2 cellular contexts compared by ENCODE assay signal in genomic region chr7:104794154-104794553, GRCh38.
TF ChIP-seq lines count a peak whose summit lies in the region.

No MANE protein-coding gene starts in this region.

TF ChIP-seq in SK-N-SH, 30 proteins besides CTCF, POLR2A, EP300 and RAD21:
- no peak for TF ChIP-seq MEF2A (IDR thresholded peaks at IDR 0.05; ENCODE audit: borderline replicate concordance, low read depth)
- TF ChIP-seq GABPA (IDR thresholded peaks at IDR 0.05; ENCODE audit: low read depth), result no peak
- TF ChIP-seq FOSL2 (IDR thresholded peaks at IDR 0.05; ENCODE audit: borderline replicate concordance, low read depth), result 0 out of 2 replicates have a peak, but pooled peaks have one; percentile 5
- TF ChIP-seq IRF3 (IDR thresholded peaks at IDR 0.05; ENCODE audit: low read depth, low read length), result no peak
- no peak for TF ChIP-seq TEAD4 (IDR thresholded peaks at IDR 0.05; ENCODE audit: borderline replicate concordance, insufficient read depth)

TF ChIP-seq in SK-N-SH treated with all-trans-retinoic acid at 6 μM for 48 hours, 23 proteins besides CTCF, POLR2A, EP300 and RAD21:
- no peak for TF ChIP-seq ZNF565 (CRISPR knock-in tag; conservative IDR thresholded peaks at IDR 0.05; ENCODE audit: low read depth)
- TF ChIP-seq TCF4 (CRISPR knock-in tag; IDR thresholded peaks at IDR 0.05; ENCODE audit: borderline replicate concordance), result no peak
- no peak for TF ChIP-seq TSHZ2 (CRISPR knock-in tag; IDR thresholded peaks at IDR 0.05)
- TF ChIP-seq CREB5 (CRISPR knock-in tag; IDR thresholded peaks at IDR 0.05; ENCODE audit: low read depth), result no peak
- TF ChIP-seq OSR1 (CRISPR knock-in tag; IDR thresholded peaks at IDR 0.05), result no peak
- no peak for TF ChIP-seq ESRRG (CRISPR knock-in tag; IDR thresholded peaks at IDR 0.05)
- TF ChIP-seq GLIS3 (CRISPR knock-in tag; IDR thresholded peaks at IDR 0.05), result no peak
- no peak for TF ChIP-seq RARB (CRISPR knock-in tag; IDR thresholded peaks at IDR 0.05)
- TF ChIP-seq ZNF70 (CRISPR knock-in tag; IDR thresholded peaks at IDR 0.05), result no peak
- no peak for TF ChIP-seq POU6F1 (CRISPR knock-in tag; IDR thresholded peaks at IDR 0.05; ENCODE audit: borderline replicate concordance, low read depth)
- TF ChIP-seq TOX (CRISPR knock-in tag; IDR thresholded peaks at IDR 0.05; ENCODE audit: borderline replicate concordance), result no peak
- no peak for TF ChIP-seq PPARA (CRISPR knock-in tag; IDR thresholded peaks at IDR 0.05; ENCODE audit: borderline replicate concordance)
- TF ChIP-seq ZFP3 (CRISPR knock-in tag; IDR thresholded peaks at IDR 0.05), result no peak
- TF ChIP-seq BACH2 (CRISPR knock-in tag; IDR thresholded peaks at IDR 0.05; ENCODE audit: borderline replicate concordance), result no peak
